In the genomic region with DNA sequence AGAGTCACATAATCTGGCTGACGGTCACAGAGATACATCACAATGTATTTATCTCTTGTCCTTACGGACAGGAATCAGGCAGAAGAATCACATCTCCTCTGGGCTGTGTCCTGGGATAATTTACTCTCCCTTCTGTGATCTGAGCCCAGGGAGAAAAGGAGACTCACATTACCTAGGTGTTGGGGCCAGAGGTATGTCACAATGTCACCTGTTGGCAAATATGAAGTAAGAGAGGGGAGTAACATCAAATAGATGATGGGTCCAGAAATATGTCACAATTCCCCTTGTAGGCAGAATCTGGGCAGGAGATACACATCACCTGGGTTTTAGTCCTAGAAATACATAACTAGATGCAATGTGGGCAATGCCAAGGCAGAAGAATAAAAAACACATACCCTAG, we compare ENCODE assay signal across 3 cellular contexts.
"Had no signal": no experiment of that assay in that cellular context is flagged by ENCODE, and none has a peak within 500 bp of the region (broad histone marks: within the 10 kb centered on the region; RNA-seq: fewer than 3 reads in every experiment).

No MANE protein-coding gene starts in this region.

- ATAC-seq: GM12878 had no signal

- DNase-seq: GDM1, GF-D8 had no signal
